In genomic region chr4:134695433-134695832, GRCh38 we compare ENCODE assay signal across 19 cellular contexts.
DNase-seq lines count a peak whose midpoint lies in the region; ATAC-seq and TF ChIP-seq lines count a peak whose summit lies in the region.
"Had no signal": no experiment of that assay in that cellular context is flagged by ENCODE, and none has a peak within 500 bp of the region (broad histone marks: within the 10 kb centered on the region; RNA-seq: fewer than 3 reads in every experiment).

No MANE protein-coding gene starts in this region.

- H4K5ac ChIP-seq in H9 (ENCODE audit: insufficient read length, low read depth, low read length), result no peak overlapping the region

- H3K9ac ChIP-seq in H9 (ENCODE audit: extremely low read depth, insufficient read length, low read length), result no peak overlapping the region
- H3K9ac ChIP-seq: BLaER1 treated with 17β-estradiol and CSF1 and Interleukin-3, amounts not matched to agents 10 nM and 100 nM; GM23248 had no signal

- H2BK20ac ChIP-seq in H9 (ENCODE audit: low read depth, low read length, poor library complexity, severe bottlenecking), result no peak overlapping the region

- H3K4me1 ChIP-seq in H9 (ENCODE audit: insufficient read depth, low read length) (no peaks in the 10 kb centered on the region), thyroid gland (no peaks in the 10 kb centered on the region)
- H3K4me1 ChIP-seq: SJCRH30 had no signal

- WGBS in H9 (ENCODE audit: extremely low coverage, insufficient read length, low lambda C conversion rate), result no CpG with 5 or more reads among the region's 1 CpG
- WGBS in thyroid gland, 2 donors, result 86 to 93% methylated on average over 1 of the region's 1 CpG

- no peaks in the 10 kb centered on the region for H3K23me2 ChIP-seq in H9 (ENCODE audit: insufficient read length, low read depth, low read length, poor library complexity, severe bottlenecking)

- no peak overlapping the region for H2BK120ac ChIP-seq in H9 (ENCODE audit: low read depth, low read length, poor library complexity, severe bottlenecking)

- H4K8ac ChIP-seq in H9 (replicated peaks; ENCODE audit: insufficient read length, low read depth, low read length), result no peak overlapping the region

- no peak overlapping the region for H2AFZ ChIP-seq in H9 (ENCODE audit: low read length)
- H2AFZ ChIP-seq: GM23248 had no signal

- H3K27me3 ChIP-seq in H9 (ENCODE audit: insufficient read depth, low read length) (no peaks in the 10 kb centered on the region), thyroid gland (no peaks in the 10 kb centered on the region)
- H3K27me3 ChIP-seq: BLaER1 treated with 17β-estradiol and CSF1 and Interleukin-3, amounts not matched to agents 10 nM and 100 nM; SJCRH30 had no signal

- H3K9me3 ChIP-seq in H9 (ENCODE audit: control insufficient read depth, low read depth, low read length) (peaks cover 6% of the 10 kb centered on the region), thyroid gland (no peaks in the 10 kb centered on the region)
- H3K9me3 ChIP-seq: SJCRH30 had no signal

- ATAC-seq in WTC11 (peak; percentile 67), GM21381 (IDR thresholded peaks at IDR 0.05; ENCODE audit: unreplicated experiment) (no peak)
- ATAC-seq in stimulated activated memory B cell treated with anti-CD40 and anti-IgM and Interleukin-4, amounts not matched to agents 10 μg/mL and 1 μg/mL and 100 μg/mL, for 72 hours, result no peak
- ATAC-seq: CD8-positive, alpha-beta T cell; Panc1 had no signal

- H4K20me1 ChIP-seq in H9 (ENCODE audit: control insufficient read depth, insufficient read depth, insufficient read length), result no peaks in the 10 kb centered on the region
- H4K20me1 ChIP-seq: BLaER1 treated with 17β-estradiol and CSF1 and Interleukin-3, amounts not matched to agents 10 nM and 100 nM had no signal

- H3K14ac ChIP-seq in H9 (ENCODE audit: insufficient read depth, low read length), result no peak overlapping the region

- H2BK5ac ChIP-seq in H9 (ENCODE audit: insufficient read length, low read length), result no peak overlapping the region

- H3K79me1 ChIP-seq in H9 (ENCODE audit: insufficient read depth, low read depth, low read length, poor library complexity, severe bottlenecking), result no peaks in the 10 kb centered on the region

- H3K4me2 ChIP-seq in H9 (ENCODE audit: insufficient read depth, insufficient read length, low read length), result no peak overlapping the region
- H3K4me2 ChIP-seq: BLaER1 treated with 17β-estradiol and CSF1 and Interleukin-3, amounts not matched to agents 10 nM and 100 nM had no signal

- TF ChIP-seq CTCF in 22Rv1 (IDR thresholded peaks at IDR 0.05) (peak; percentile 17), H9 (conservative IDR thresholded peaks at IDR 0.05) (peak; percentile 44), WTC11 (IDR thresholded peaks at IDR 0.05) (no peak), mesothelial cell of epicardium (IDR thresholded peaks at IDR 0.05; ENCODE audit: unreplicated experiment) (peak; percentile 13), thyroid gland (IDR thresholded peaks at IDR 0.05) (no peak)

- no peak overlapping the region for H2BK12ac ChIP-seq in H9 (ENCODE audit: insufficient read length, low read depth, low read length)

- POLR2A ChIA-PET in WTC11 (lab: Charles Lee), result no interaction called here

- no peak overlapping the region for H2BK15ac ChIP-seq in H9 (ENCODE audit: low read depth, low read length)

- TF ChIP-seq POLR2A in thyroid gland (IDR thresholded peaks at IDR 0.05), result no peak

- no peak overlapping the region for H3K23ac ChIP-seq in H9 (ENCODE audit: insufficient read length, low read depth, low read length)

- no peaks in the 10 kb centered on the region for H3K36me3 ChIP-seq in thyroid gland
- H3K36me3 ChIP-seq: BLaER1 treated with 17β-estradiol and CSF1 and Interleukin-3, amounts not matched to agents 10 nM and 100 nM; SJCRH30 had no signal

- DNase-seq in H9 (no peak), WTC11 (ENCODE audit: low spot score) (no peak), mesothelial cell of epicardium (ENCODE audit: low spot score in 2 of 2, unreplicated experiment in 2 of 2) (no peak), thyroid gland (no peak)
- DNase-seq: Calu3; CD8-positive, alpha-beta T cell; DMS79 treated with DMSO at 0.1 percent for 48 hours; GM23248; KG1; NCI-H1105 treated with DMSO at 0.1 percent for 48 hours; NCI-H1694 treated with DMSO at 0.1 percent for 48 hours; NCI-H2107; NCI-H510A; SJCRH30 had no signal

- H4K91ac ChIP-seq in H9 (ENCODE audit: insufficient read length, low read depth, low read length), result no peak overlapping the region

- peaks cover 0 to 21% of the 10 kb centered on the region in 2 experiments; a peak in 2 of 4 replicates for H3K4me1 Mint-ChIP-seq in H9
- H3K4me1 Mint-ChIP-seq in WTC11, result peaks cover 27% of the 10 kb centered on the region
- H3K4me1 Mint-ChIP-seq in mesothelial cell of epicardium, result peaks cover 4% of the 10 kb centered on the region
- H3K4me1 Mint-ChIP-seq in stimulated activated memory B cell treated with anti-CD40 and anti-IgM and Interleukin-4, amounts not matched to agents 10 μg/mL and 1 μg/mL and 100 μg/mL, for 72 hours, result no peaks in the 10 kb centered on the region

- no peak overlapping the region for H3K56ac ChIP-seq in H9 (ENCODE audit: insufficient read length, low read depth, low read length)

- no peak overlapping the region for H3T11ph ChIP-seq in H9 (ENCODE audit: low read length)

- H3K9me3 Mint-ChIP-seq in H9 (peaks cover 23 to 29% of the 10 kb centered on the region in 2 experiments), WTC11 (peaks cover 49% of the 10 kb centered on the region), mesothelial cell of epicardium (peaks cover 18% of the 10 kb centered on the region)
- H3K9me3 Mint-ChIP-seq in stimulated activated memory B cell treated with anti-CD40 and anti-IgM and Interleukin-4, amounts not matched to agents 10 μg/mL and 1 μg/mL and 100 μg/mL, for 72 hours, result peaks cover 10% of the 10 kb centered on the region

- H2AK5ac ChIP-seq in H9 (ENCODE audit: insufficient read length, low read length), result no peak overlapping the region

- H3K27ac Mint-ChIP-seq in H9, result no peak overlapping the region; a peak in 1 of 7 replicates
- no peak overlapping the region for H3K27ac Mint-ChIP-seq in WTC11
- no peak overlapping the region for H3K27ac Mint-ChIP-seq in mesothelial cell of epicardium
- H3K27ac Mint-ChIP-seq in stimulated activated memory B cell treated with anti-CD40 and anti-IgM and Interleukin-4, amounts not matched to agents 10 μg/mL and 1 μg/mL and 100 μg/mL, for 72 hours, result no peak overlapping the region
- H3K27ac Mint-ChIP-seq: CD8-positive, alpha-beta T cell had no signal

- no peak overlapping the region for H3K4ac ChIP-seq in H9 (ENCODE audit: low read depth, low read length)

- no peak overlapping the region for H3K18ac ChIP-seq in H9 (ENCODE audit: insufficient read length, low read depth, low read length)

- peaks cover 16 to 32% (median 20%) of the 10 kb centered on the region in 3 experiments for H3K36me3 Mint-ChIP-seq in H9 (ENCODE audit: insufficient read depth in 1 of 3, low read depth in 3 of 3)
- peaks cover 53% of the 10 kb centered on the region for H3K36me3 Mint-ChIP-seq in WTC11
- peaks cover 3% of the 10 kb centered on the region for H3K36me3 Mint-ChIP-seq in mesothelial cell of epicardium
- H3K36me3 Mint-ChIP-seq in stimulated activated memory B cell treated with anti-CD40 and anti-IgM and Interleukin-4, amounts not matched to agents 10 μg/mL and 1 μg/mL and 100 μg/mL, for 72 hours, result no peaks in the 10 kb centered on the region
- H3K36me3 Mint-ChIP-seq: CD8-positive, alpha-beta T cell had no signal

- no peaks in the 10 kb centered on the region for H3K79me2 ChIP-seq in H9 (ENCODE audit: insufficient read depth, low read length)

- intact Hi-C loops in thyroid gland (cut with DNase I), result no loop called here

- H3K4me3 ChIP-seq in thyroid gland (replicated peaks in 1 of 3), result no peak overlapping the region
- H3K4me3 ChIP-seq: BLaER1 treated with 17β-estradiol and CSF1 and Interleukin-3, amounts not matched to agents 10 nM and 100 nM; GM23248; SJCRH30 had no signal

- H3K27ac ChIP-seq in 22Rv1, result no peak overlapping the region
- no peak overlapping the region for H3K27ac ChIP-seq in H9 (ENCODE audit: insufficient read length, low read depth, low read length)
- no peak overlapping the region for H3K27ac ChIP-seq in thyroid gland
- H3K27ac ChIP-seq: BLaER1 treated with 17β-estradiol and CSF1 and Interleukin-3, amounts not matched to agents 10 nM and 100 nM; GM23248; SJCRH30 had no signal

- CTCF ChIA-PET in WTC11 (lab: Charles Lee), result interaction anchor here (1.2 kb wide), 1 partner anchor 20 kb away, joined by 3 read pairs; no protein-coding TSS in a partner anchor

- H3K27me3 Mint-ChIP-seq in H9 (ENCODE audit: low read depth) (peaks cover 4% of the 10 kb centered on the region; the same call in 1 of the 2 replicates), WTC11 (ENCODE audit: low read depth) (no peaks in the 10 kb centered on the region), mesothelial cell of epicardium (ENCODE audit: low read depth) (no peaks in the 10 kb centered on the region)
- no peaks in the 10 kb centered on the region for H3K27me3 Mint-ChIP-seq in stimulated activated memory B cell treated with anti-CD40 and anti-IgM and Interleukin-4, amounts not matched to agents 10 μg/mL and 1 μg/mL and 100 μg/mL, for 72 hours

- H3K4me3 Mint-ChIP-seq in H9, result no peak overlapping the region
- H3K4me3 Mint-ChIP-seq in WTC11, result no peak overlapping the region
- no peak overlapping the region for H3K4me3 Mint-ChIP-seq in mesothelial cell of epicardium
- no peak overlapping the region for H3K4me3 Mint-ChIP-seq in stimulated activated memory B cell treated with anti-CD40 and anti-IgM and Interleukin-4, amounts not matched to agents 10 μg/mL and 1 μg/mL and 100 μg/mL, for 72 hours
- H3K4me3 Mint-ChIP-seq: CD8-positive, alpha-beta T cell had no signal

TF ChIP-seq in WTC11, 78 proteins besides CTCF, POLR2A, EP300 and RAD21 (continues in another document):
- TF ChIP-seq CREM (CRISPR knock-in tag; IDR thresholded peaks at IDR 0.05) (no peak), MXD4 (CRISPR knock-in tag; IDR thresholded peaks at IDR 0.05; ENCODE audit: borderline replicate concordance) (no peak), MYBL2 (CRISPR knock-in tag; IDR thresholded peaks at IDR 0.05) (no peak), IRF2 (CRISPR knock-in tag; IDR thresholded peaks at IDR 0.05; ENCODE audit: borderline replicate concordance, low read depth) (no peak), ZNF423 (CRISPR knock-in tag; IDR thresholded peaks at IDR 0.05) (no peak), ZBTB43 (CRISPR knock-in tag; IDR thresholded peaks at IDR 0.05) (no peak), CBFB (CRISPR knock-in tag; IDR thresholded peaks at IDR 0.05; ENCODE audit: low read depth) (no peak)

Comparison
In these comparisons a context has a peak if more than half of its experiments do, and no peak if none do; other contexts are left out.
1. CTCF ChIP-seq: peak in 22Rv1 (single experiment), H9 (single experiment) and mesothelial cell of epicardium (single experiment); none in WTC11 (single experiment) and thyroid gland (0 of 6).